Comparison of ENCODE assay signal across 9 cellular contexts in genomic region chr12:6231359-6232268, GRCh38.
DNase-seq lines count a peak whose midpoint lies in the region; ATAC-seq and TF ChIP-seq lines count a peak whose summit lies in the region.
"Had no signal": no experiment of that assay in that cellular context is flagged by ENCODE, and none has a peak within 500 bp of the region (broad histone marks: within the 10 kb centered on the region; RNA-seq: fewer than 3 reads in every experiment).

No MANE protein-coding gene starts in this region.

- DNase-seq in DMS 273 (lab: John Stamatoyannopoulos, UW; ENCODE audit: unreplicated experiment) (no peak), DMS79 treated with DMSO at 0.1 percent for 48 hours (lab: John Stamatoyannopoulos, UW) (no peak), SW 1271 (lab: John Stamatoyannopoulos, UW) (no peak)
- DNase-seq: NCI-H1930 had no signal

- H3K27ac ChIP-seq in BLaER1 (peak overlapping the region; percentile 96), KMS-11 (peak overlapping the region; percentile 72; the same call in 1 of the 2 replicates)

- H3K27ac Mint-ChIP-seq in dendritic cell treated with granulocyte-macrophage colony-stimulating factor and Interleukin-4, amounts not matched to agents 40 ng/mL and 50 ng/mL, for 4 days, result peak overlapping the region; percentile 48
- peak overlapping the region in 2 of 3 experiments; percentile 12 to 89 for H3K27ac Mint-ChIP-seq in nephron

- peaks cover 67% of the 10 kb centered on the region for H3K36me3 Mint-ChIP-seq in dendritic cell treated with granulocyte-macrophage colony-stimulating factor and Interleukin-4, amounts not matched to agents 40 ng/mL and 50 ng/mL, for 4 days (ENCODE audit: low read depth)
- H3K36me3 Mint-ChIP-seq in nephron (ENCODE audit: low read depth), result no peaks in the 10 kb centered on the region

- no peaks in the 10 kb centered on the region for H3K27me3 ChIP-seq in BLaER1
- H3K27me3 ChIP-seq in KMS-11 (ENCODE audit: insufficient read depth, low read depth), result no peaks in the 10 kb centered on the region

- peaks cover 55% of the 10 kb centered on the region for H4K20me1 ChIP-seq in BLaER1
- H4K20me1 ChIP-seq in KMS-11 (ENCODE audit: insufficient read depth), result no peaks in the 10 kb centered on the region

- intact Hi-C loops in dendritic cell treated with granulocyte-macrophage colony-stimulating factor and Interleukin-4, amounts not matched to agents 40 ng/mL and 50 ng/mL, for 4 days (cut with micrococcal nuclease), result no loop called here

- H3K9me3 ChIP-seq in BLaER1, result no peaks in the 10 kb centered on the region

- peak overlapping the region; percentile 72 for H3K9ac ChIP-seq in BLaER1
- H3K9ac ChIP-seq in KMS-11, result no peak overlapping the region

- H3K4me3 ChIP-seq in BLaER1 (peak overlapping the region; percentile 38), KMS-11 (IDR thresholded peaks at IDR 0.05; ENCODE audit: insufficient read depth, low read depth, low read length) (no peak overlapping the region)

- peaks cover 100% of the 10 kb centered on the region for H3K4me1 ChIP-seq in BLaER1
- peaks cover 62% of the 10 kb centered on the region for H3K4me1 ChIP-seq in KMS-11 (ENCODE audit: low read depth, poor library complexity, severe bottlenecking)

- H3K4me2 ChIP-seq in BLaER1, result peak overlapping the region; percentile 100
- H3K4me2 ChIP-seq in KMS-11, result peak overlapping the region; percentile 62

- H3K9me3 Mint-ChIP-seq in dendritic cell treated with granulocyte-macrophage colony-stimulating factor and Interleukin-4, amounts not matched to agents 40 ng/mL and 50 ng/mL, for 4 days, result no peaks in the 10 kb centered on the region
- no peaks in the 10 kb centered on the region for H3K9me3 Mint-ChIP-seq in nephron

- TF ChIP-seq CTCF in KMS-11 (conservative IDR thresholded peaks at IDR 0.05; ENCODE audit: low read depth, low read length), result no peak
- no peak for TF ChIP-seq CTCF in nephron (IDR thresholded peaks at IDR 0.05; ENCODE audit: unreplicated experiment in 3 of 3)

- no peak for ATAC-seq in GM21786 (IDR thresholded peaks at IDR 0.05; ENCODE audit: unreplicated experiment)

- no peak overlapping the region for H3K4me3 Mint-ChIP-seq in dendritic cell treated with granulocyte-macrophage colony-stimulating factor and Interleukin-4, amounts not matched to agents 40 ng/mL and 50 ng/mL, for 4 days
- no peak overlapping the region for H3K4me3 Mint-ChIP-seq in nephron

- H3K79me2 ChIP-seq in KMS-11 (ENCODE audit: insufficient read depth, low read depth), result no peaks in the 10 kb centered on the region

- peaks cover 50% of the 10 kb centered on the region for H3K4me1 Mint-ChIP-seq in dendritic cell treated with granulocyte-macrophage colony-stimulating factor and Interleukin-4, amounts not matched to agents 40 ng/mL and 50 ng/mL, for 4 days (ENCODE audit: low read depth)
- H3K4me1 Mint-ChIP-seq in nephron, result peaks cover 73% of the 10 kb centered on the region

- H3K36me3 ChIP-seq in BLaER1, result peaks cover 96% of the 10 kb centered on the region
- no peaks in the 10 kb centered on the region for H3K36me3 ChIP-seq in KMS-11 (ENCODE audit: insufficient read depth)

- no peak overlapping the region for H2AFZ ChIP-seq in KMS-11 (ENCODE audit: low read depth)

- peaks cover 9% of the 10 kb centered on the region for H3K27me3 Mint-ChIP-seq in dendritic cell treated with granulocyte-macrophage colony-stimulating factor and Interleukin-4, amounts not matched to agents 40 ng/mL and 50 ng/mL, for 4 days
- H3K27me3 Mint-ChIP-seq in nephron (ENCODE audit: low read depth), result peaks cover 10% of the 10 kb centered on the region
